Comparison of ENCODE assay signal across 8 cellular contexts in genomic region chr6:121436966-121437756, GRCh38. TPM values are rescaled to one million over a fixed set of nuclear protein-coding genes. Genes with fewer than 3 reads are reported as not detected.
DNase-seq lines count a peak whose midpoint lies in the region; ATAC-seq and TF ChIP-seq lines count a peak whose summit lies in the region.

No MANE protein-coding gene starts in this region.

- H3K27ac ChIP-seq in adipose tissue (ENCODE audit: low read depth, low read length) = peak overlapping the region; percentile 86
- peak overlapping the region; percentile 90 to 95 for H3K27ac ChIP-seq in right atrium auricular region
- peak overlapping the region; percentile 39 for H3K27ac ChIP-seq in psoas muscle

- no peaks in the 10 kb centered on the region for H3K9me3 ChIP-seq in right atrium auricular region
- H3K9me3 ChIP-seq in psoas muscle = no peaks in the 10 kb centered on the region

- H3K4me1 ChIP-seq in right atrium auricular region = peaks cover 0 to 26% of the 10 kb centered on the region in 2 donors
- no peaks in the 10 kb centered on the region for H3K4me1 ChIP-seq in psoas muscle

- peak; percentile 19 to 72 (median 44) for ATAC-seq in psoas muscle
- no peak for ATAC-seq in HG02970 (IDR thresholded peaks at IDR 0.05; ENCODE audit: low FRiP score, unreplicated experiment)
- no peak for ATAC-seq in GM21367 (IDR thresholded peaks at IDR 0.05; ENCODE audit: unreplicated experiment)

- no peak for DNase-seq in AG09309 (ENCODE audit: low read depth)
- no peak for DNase-seq in right atrium auricular region (ENCODE audit: low spot score)
- DNase-seq in psoas muscle = peak; percentile 51 to 72
- DNase-seq in HT-29 (ENCODE audit: low spot score) = no peak

- no peak for TF ChIP-seq EP300 in Ishikawa (IDR thresholded peaks at IDR 0.05; ENCODE audit: borderline replicate concordance)

- no peaks in the 10 kb centered on the region for H3K27me3 ChIP-seq in right atrium auricular region
- peaks cover 2 to 36% (median 5%) of the 10 kb centered on the region in 3 donors for H3K27me3 ChIP-seq in psoas muscle (ENCODE audit: insufficient read depth in 3 of 3, low read length in 2 of 3)

- intact Hi-C loops in psoas muscle (cut with DNase I) = loop anchor here in 1 of 2 donors (5.0 to 10.0 kb wide), 3 partner anchors 215 to 858 kb away; no protein-coding TSS in a partner anchor

- TF ChIP-seq CTCF in AG09309 (IDR thresholded peaks at IDR 0.05; ENCODE audit: control insufficient read depth, insufficient read depth, low read depth, low read length, missing control alignments) (no peak), right atrium auricular region (IDR thresholded peaks at IDR 0.05) (no peak), psoas muscle (IDR thresholded peaks at IDR 0.05) (no peak)

- no peaks in the 10 kb centered on the region for H3K36me3 ChIP-seq in right atrium auricular region
- H3K36me3 ChIP-seq in psoas muscle (ENCODE audit: insufficient read depth in 1 of 2, low read depth in 1 of 2) = no peaks in the 10 kb centered on the region

- no peak for TF ChIP-seq RAD21 in Ishikawa (IDR thresholded peaks at IDR 0.05; ENCODE audit: low read depth)

- WGBS in adipose tissue, 3 donors = 0 to 1% (median 1%) methylated on average over 40 to 41 of the region's 41 CpGs
- 0 to 1% (median 0%) methylated on average over 41 of the region's 41 CpGs for WGBS in psoas muscle, 3 donors

- peak overlapping the region; percentile 95 for H3K4me3 ChIP-seq in AG09309 (ENCODE audit: control insufficient read depth, low read depth, low read length)
- H3K4me3 ChIP-seq in right atrium auricular region = peak overlapping the region; percentile 68 to 83
- peak overlapping the region; percentile 69 for H3K4me3 ChIP-seq in psoas muscle

TF ChIP-seq in Ishikawa, 13 proteins besides CTCF, POLR2A, EP300 and RAD21:
- TF ChIP-seq CREB1 (IDR thresholded peaks at IDR 0.05; ENCODE audit: low read depth) (no peak), EGR1 (IDR thresholded peaks at IDR 0.05) (no peak), TEAD4 (IDR thresholded peaks at IDR 0.05) (no peak), TAF1 (IDR thresholded peaks at IDR 0.05; ENCODE audit: low read depth) (peak; percentile 40; the same call in 1 of the 2 replicates), YY1 (IDR thresholded peaks at IDR 0.05; ENCODE audit: low read depth) (peak; percentile 72; the same call in 1 of the 2 replicates), TCF12 (IDR thresholded peaks at IDR 0.05; ENCODE audit: low read depth) (no peak), USF1 (IDR thresholded peaks at IDR 0.05) (no peak), CEBPB (IDR thresholded peaks at IDR 0.05) (no peak), FOXM1 (IDR thresholded peaks at IDR 0.05; ENCODE audit: borderline replicate concordance, low read depth) (no peak), ZBTB7A (IDR thresholded peaks at IDR 0.05; ENCODE audit: low read depth) (no peak), NFIC (IDR thresholded peaks at IDR 0.05) (peak; percentile 53)
- TF ChIP-seq, protein P1, sequence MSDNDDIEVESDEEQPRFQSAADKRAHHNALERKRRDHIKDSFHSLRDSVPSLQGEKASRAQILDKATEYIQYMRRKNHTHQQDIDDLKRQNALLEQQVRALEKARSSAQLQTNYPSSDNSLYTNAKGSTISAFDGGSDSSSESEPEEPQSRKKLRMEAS (IDR thresholded peaks at IDR 0.05) = peak; percentile 38
- TF ChIP-seq, protein P2, sequence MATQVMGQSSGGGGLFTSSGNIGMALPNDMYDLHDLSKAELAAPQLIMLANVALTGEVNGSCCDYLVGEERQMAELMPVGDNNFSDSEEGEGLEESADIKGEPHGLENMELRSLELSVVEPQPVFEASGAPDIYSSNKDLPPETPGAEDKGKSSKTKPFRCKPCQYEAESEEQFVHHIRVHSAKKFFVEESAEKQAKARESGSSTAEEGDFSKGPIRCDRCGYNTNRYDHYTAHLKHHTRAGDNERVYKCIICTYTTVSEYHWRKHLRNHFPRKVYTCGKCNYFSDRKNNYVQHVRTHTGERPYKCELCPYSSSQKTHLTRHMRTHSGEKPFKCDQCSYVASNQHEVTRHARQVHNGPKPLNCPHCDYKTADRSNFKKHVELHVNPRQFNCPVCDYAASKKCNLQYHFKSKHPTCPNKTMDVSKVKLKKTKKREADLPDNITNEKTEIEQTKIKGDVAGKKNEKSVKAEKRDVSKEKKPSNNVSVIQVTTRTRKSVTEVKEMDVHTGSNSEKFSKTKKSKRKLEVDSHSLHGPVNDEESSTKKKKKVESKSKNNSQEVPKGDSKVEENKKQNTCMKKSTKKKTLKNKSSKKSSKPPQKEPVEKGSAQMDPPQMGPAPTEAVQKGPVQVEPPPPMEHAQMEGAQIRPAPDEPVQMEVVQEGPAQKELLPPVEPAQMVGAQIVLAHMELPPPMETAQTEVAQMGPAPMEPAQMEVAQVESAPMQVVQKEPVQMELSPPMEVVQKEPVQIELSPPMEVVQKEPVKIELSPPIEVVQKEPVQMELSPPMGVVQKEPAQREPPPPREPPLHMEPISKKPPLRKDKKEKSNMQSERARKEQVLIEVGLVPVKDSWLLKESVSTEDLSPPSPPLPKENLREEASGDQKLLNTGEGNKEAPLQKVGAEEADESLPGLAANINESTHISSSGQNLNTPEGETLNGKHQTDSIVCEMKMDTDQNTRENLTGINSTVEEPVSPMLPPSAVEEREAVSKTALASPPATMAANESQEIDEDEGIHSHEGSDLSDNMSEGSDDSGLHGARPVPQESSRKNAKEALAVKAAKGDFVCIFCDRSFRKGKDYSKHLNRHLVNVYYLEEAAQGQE (IDR thresholded peaks at IDR 0.05; ENCODE audit: low read depth) = no peak

RNA-seq across cellular contexts. Expression of gene GJA1, which starts 1.7 kb away (rescaled TPM):
- polyA plus RNA-seq in adipose tissue = 100 to 1,000 TPM in 1 of 3 donors, 10 to 100 TPM in 2; 10.8 to 125 (median 35.4) TPM
- 100 to 1,000 TPM; 122 to 235 TPM for total RNA-seq in right atrium auricular region
- 10 to 100 TPM in 3 of 4 donors, 1 to 10 TPM in 1; 9.8 to 20.2 (median 11.6) TPM for total RNA-seq in psoas muscle
- 1 to 10 TPM; 5.8 to 7.5 (median 6.0) TPM for polyA plus RNA-seq in psoas muscle
- total RNA-seq in HT-29 (2014; rRNA removed; shearing (Covaris generic)) = 0.03 TPM in 1 of 2 replicates, not detected in the other

Comparison
In these comparisons a context has a peak if more than half of its experiments do, and no peak if none do; other contexts are left out.
1. DNase-seq: peak in psoas muscle (2 of 2); none in AG09309 (single experiment), right atrium auricular region (single experiment) and HT-29 (single experiment).
2. H3K27ac ChIP-seq: peak in every context shown above with its lines; median percentile 92 in right atrium auricular region; 86 in adipose tissue; 39 in psoas muscle.
3. ATAC-seq: peak in psoas muscle (4 of 4); none in HG02970 (single experiment) and GM21367 (single experiment).
4. RNA of gene GJA1, which starts 1.7 kb away (total RNA-seq): 122 to 235 TPM in right atrium auricular region and 9.8 to 20.2 TPM in psoas muscle; 0.03 TPM in HT-29; every median in the first group is over 10 times any median in the second.
5. Peak in every context shown above with its lines, with median percentiles within 50 percentile points of each other: H3K4me3 ChIP-seq.